ENCODE assay signal across 9 cellular contexts in the genomic region with DNA sequence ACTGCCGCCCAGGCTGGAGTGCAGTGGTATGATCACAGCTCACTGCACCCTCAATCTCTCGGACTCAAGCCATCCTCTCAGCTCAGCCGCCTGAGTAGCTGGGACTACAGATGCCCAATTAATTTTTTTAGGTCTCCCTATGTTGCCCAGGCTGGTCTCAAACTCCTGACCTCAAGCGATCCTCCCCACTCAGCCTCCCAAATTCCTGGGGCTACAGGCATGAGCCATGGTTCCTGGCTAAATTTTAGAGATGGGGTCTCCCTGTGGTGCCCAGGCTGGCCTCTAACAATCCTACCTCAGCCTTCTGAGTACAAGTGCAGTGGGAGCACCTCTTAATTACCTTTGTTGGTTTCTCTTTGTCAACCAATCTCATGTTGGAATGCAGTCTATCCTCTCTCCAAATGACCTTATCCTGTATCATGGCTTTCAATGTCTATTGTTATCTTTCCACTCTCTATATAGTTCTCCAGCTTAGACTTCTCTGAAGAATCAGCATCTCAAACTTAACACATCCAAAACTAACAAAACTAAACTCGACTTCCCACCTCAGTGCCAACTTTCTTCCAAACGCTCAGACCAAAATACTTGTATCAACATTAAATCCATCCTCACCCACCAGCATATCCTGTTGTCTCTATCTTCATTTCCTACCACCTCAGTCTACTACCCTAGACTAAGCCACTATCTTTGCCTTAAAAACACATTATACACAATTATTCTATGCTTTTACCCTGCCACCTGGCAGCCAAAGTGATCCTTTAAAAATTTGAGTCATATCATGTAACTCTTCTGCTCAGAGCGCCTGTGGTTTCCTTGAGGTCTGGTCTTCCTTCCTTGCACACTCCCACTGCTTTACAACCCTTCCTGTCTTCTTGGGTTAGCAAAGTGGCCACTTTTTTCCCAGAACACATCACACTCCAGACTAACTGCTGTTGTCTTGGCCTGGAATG. TPM values are rescaled to one million over a fixed set of nuclear protein-coding genes. Genes with fewer than 3 reads are reported as not detected.
DNase-seq lines count a peak whose midpoint lies in the region; ATAC-seq and TF ChIP-seq lines count a peak whose summit lies in the region.
"Had no signal": no experiment of that assay in that cellular context is flagged by ENCODE, and none has a peak within 500 bp of the region (broad histone marks: within the 10 kb centered on the region; RNA-seq: fewer than 3 reads in every experiment).

No MANE protein-coding gene starts in this region.

- CTCF ChIA-PET in PC-3 (lab: Charles Lee) = no interaction called here

- H4K20me1 ChIP-seq in PC-3 (ENCODE audit: low read length) (peaks cover 53% of the 10 kb centered on the region), neural progenitor cell (ENCODE audit: low read depth) (peaks cover 47% of the 10 kb centered on the region)

- peaks cover 35% of the 10 kb centered on the region for H3K36me3 ChIP-seq in PC-3 (ENCODE audit: low read depth, low read length)
- peaks cover 20% of the 10 kb centered on the region for H3K36me3 ChIP-seq in neural progenitor cell

- H3K4me1 ChIP-seq in PC-3 (ENCODE audit: insufficient read depth, low read length) (peaks cover 78% of the 10 kb centered on the region), neural progenitor cell (peaks cover 7% of the 10 kb centered on the region)

- H3K27ac ChIP-seq in PC-3 (ENCODE audit: low read length) (0 out of 2 replicates have a peak overlapping the region, but pooled peaks have one; percentile 1), neural progenitor cell (peak overlapping the region; percentile 4)

- no peaks in the 10 kb centered on the region for H3K9me2 ChIP-seq in PC-3 (replicated peaks; ENCODE audit: low read length)

- POLR2A ChIA-PET in PC-3 (lab: Charles Lee; ENCODE audit: unreplicated experiment) = interaction anchor here (0.5 kb wide), 1 partner anchor 8 kb away, joined by 3 read pairs; no protein-coding TSS in a partner anchor

- peaks cover 30% of the 10 kb centered on the region for H3K36me3 Mint-ChIP-seq in activated naive CD8-positive, alpha-beta T cell
- H3K36me3 Mint-ChIP-seq in neural progenitor cell = peaks cover 38% of the 10 kb centered on the region

- H3K27me3 ChIP-seq in PC-3 (ENCODE audit: low read length) = no peaks in the 10 kb centered on the region
- H3K27me3 ChIP-seq in neural progenitor cell = no peaks in the 10 kb centered on the region

- H3K4me1 Mint-ChIP-seq in activated naive CD8-positive, alpha-beta T cell (ENCODE audit: low read depth) = peaks cover 96% of the 10 kb centered on the region
- H3K4me1 Mint-ChIP-seq in neural progenitor cell = peaks cover 27% of the 10 kb centered on the region

- H3K9me3 Mint-ChIP-seq in activated naive CD8-positive, alpha-beta T cell (ENCODE audit: low read depth) = no peaks in the 10 kb centered on the region
- H3K9me3 Mint-ChIP-seq in neural progenitor cell = no peaks in the 10 kb centered on the region

- H3K4me2 ChIP-seq in PC-3 (ENCODE audit: low read length) (no peak overlapping the region), neural progenitor cell (no peak overlapping the region)

- peaks cover 39% of the 10 kb centered on the region for H3F3A ChIP-seq in PC-3 (ENCODE audit: low read length, unreplicated experiment)
- peaks cover 92% of the 10 kb centered on the region for H3F3A ChIP-seq in neural progenitor cell (ENCODE audit: low read depth)

- peak overlapping the region; percentile 88 for H3K27ac Mint-ChIP-seq in activated naive CD8-positive, alpha-beta T cell
- peak overlapping the region; percentile 4 for H3K27ac Mint-ChIP-seq in neural progenitor cell

- DNase-seq in GM03348 (ENCODE audit: low spot score) = peak; percentile 11
- DNase-seq in PC-3 = peak; percentile 31
- DNase-seq in neural progenitor cell (ENCODE audit: low spot score) = no peak
- DNase-seq in DMS114 treated with DMSO at 0.1 percent for 48 hours (lab: John Stamatoyannopoulos, UW; ENCODE audit: unreplicated experiment) = no peak
- DNase-seq in NCI-H510A (lab: John Stamatoyannopoulos, UW) = no peak
- no peak for DNase-seq in DMS79 (lab: John Stamatoyannopoulos, UW)
- DNase-seq: SW 1271 had no signal

- no TSS peak for BruUV-seq in PC-3 (replicated peaks; lab: Mats Ljungman, UMichigan)

- H2AFZ ChIP-seq in PC-3 (ENCODE audit: low read length) (no peak overlapping the region), neural progenitor cell (replicated peaks) (no peak overlapping the region)

- H3K79me2 ChIP-seq in PC-3 (ENCODE audit: low read length) (peaks cover 32% of the 10 kb centered on the region), neural progenitor cell (ENCODE audit: low read depth) (peaks cover 28% of the 10 kb centered on the region)

- no peak for TF ChIP-seq CTCF in PC-3 (conservative IDR thresholded peaks at IDR 0.05; ENCODE audit: low read depth, low read length)
- TF ChIP-seq CTCF in neural progenitor cell (IDR thresholded peaks at IDR 0.05) = no peak

- H3K4me3 ChIP-seq in PC-3 (ENCODE audit: low read length) (no peak overlapping the region), neural progenitor cell (no peak overlapping the region)

- intact Hi-C loops in PC-3 (cut with micrococcal nuclease) = no loop called here

- peak overlapping the region; percentile 99 for H3K4me3 Mint-ChIP-seq in activated naive CD8-positive, alpha-beta T cell
- H3K4me3 Mint-ChIP-seq in neural progenitor cell = no peak overlapping the region

- ATAC-seq in PC-3 (peak; percentile 31), GM18909 (IDR thresholded peaks at IDR 0.05; ENCODE audit: poor library complexity, unreplicated experiment) (no peak)

- H3K9ac ChIP-seq in PC-3 (ENCODE audit: low read length) = no peak overlapping the region
- H3K9ac ChIP-seq in neural progenitor cell = no peak overlapping the region

- H3K27me3 Mint-ChIP-seq in activated naive CD8-positive, alpha-beta T cell = no peaks in the 10 kb centered on the region
- H3K27me3 Mint-ChIP-seq in neural progenitor cell (ENCODE audit: insufficient read depth, low read depth) = peaks cover 3% of the 10 kb centered on the region

- H3K9me3 ChIP-seq in PC-3 (ENCODE audit: low read length) = no peaks in the 10 kb centered on the region
- no peaks in the 10 kb centered on the region for H3K9me3 ChIP-seq in neural progenitor cell (ENCODE audit: low read depth)

RNA-seq across cellular contexts. Expression of gene TPT1, which starts 6.7 kb away (rescaled TPM):
- total RNA-seq in PC-3 (2014; rRNA removed) (948 and 982 TPM in 2 replicates), neural progenitor cell (ENCODE audit: low replicate concordance) (3,253 and 4,951 TPM in 2 replicates)

Comparison
In these comparisons a context has a peak if more than half of its experiments do, and no peak if none do; other contexts are left out.
1. DNase-seq: peak in GM03348 (single experiment) and PC-3 (single experiment); none in neural progenitor cell (single experiment), DMS114 treated with DMSO at 0.1 percent for 48 hours (single experiment), NCI-H510A (single experiment) and DMS79 (single experiment).